Comparison of ENCODE assay signal across 8 cellular contexts in genomic region chr4:101019941-101020401, GRCh38.
DNase-seq lines count a peak whose midpoint lies in the region; ATAC-seq, FAIRE-seq and TF ChIP-seq lines count a peak whose summit lies in the region.

No MANE protein-coding gene starts in this region.

- FAIRE-seq in RCC 7860 (lab: Jason Lieb, UNC) (no peak), kidney (lab: Jason Lieb, UNC) (peak; percentile 6)

- no peaks in the 10 kb centered on the region for H3K27me3 ChIP-seq in thyroid gland

- DNase-seq in RCC 7860 (ENCODE audit: low spot score): peak; percentile 8
- no peak for DNase-seq in kidney
- no peak for DNase-seq in NCI-H526 treated with DMSO at 0.1 percent for 48 hours (lab: John Stamatoyannopoulos, UW)
- no peak for DNase-seq in thyroid gland
- DNase-seq in nucleus accumbens (lab: John Stamatoyannopoulos, UW): no peak
- DNase-seq in HK-2 (ENCODE audit: unreplicated experiment): no peak

- TF ChIP-seq POLR2A in thyroid gland (IDR thresholded peaks at IDR 0.05): no peak

- ATAC-seq in GM18909 (IDR thresholded peaks at IDR 0.05; ENCODE audit: poor library complexity, unreplicated experiment) (peak; percentile 69), HG02642 (IDR thresholded peaks at IDR 0.05; ENCODE audit: poor library complexity, unreplicated experiment) (peak; percentile 60)

- H3K4me1 ChIP-seq in kidney (ENCODE audit: control insufficient read depth in 1 of 2, insufficient read depth in 1 of 2, low read depth in 1 of 2, low read length in 2 of 2): peaks cover 0 to 4% of the 10 kb centered on the region in 2 donors
- no peaks in the 10 kb centered on the region for H3K4me1 ChIP-seq in thyroid gland

- intact Hi-C loops in kidney (cut with DNase I): no loop called here
- intact Hi-C loops in thyroid gland (cut with DNase I): no loop called here

- no peaks in the 10 kb centered on the region for H3K36me3 ChIP-seq in kidney (ENCODE audit: control insufficient read depth in 1 of 2, insufficient read depth in 2 of 2, low read length in 2 of 2)
- no peaks in the 10 kb centered on the region for H3K36me3 ChIP-seq in thyroid gland

- H3K4me3 ChIP-seq in kidney (ENCODE audit: low read length in 2 of 2) (no peak overlapping the region), thyroid gland (replicated peaks in 1 of 3) (no peak overlapping the region)

- no peaks in the 10 kb centered on the region for H3K9me3 ChIP-seq in kidney (ENCODE audit: control insufficient read depth in 1 of 2, low read length in 2 of 2)
- H3K9me3 ChIP-seq in thyroid gland: no peaks in the 10 kb centered on the region

- WGBS in thyroid gland, 2 donors: 80 to 83% methylated on average over 1 of the region's 1 CpG

- H3K9ac ChIP-seq in kidney (ENCODE audit: low read length in 2 of 2): no peak overlapping the region

- H3K27ac ChIP-seq in kidney (ENCODE audit: low read depth in 2 of 2, low read length in 2 of 2) (no peak overlapping the region), thyroid gland (no peak overlapping the region)

- TF ChIP-seq CTCF in kidney (IDR thresholded peaks at IDR 0.05; ENCODE audit: borderline replicate concordance, extremely low read depth, insufficient read depth) (no peak), thyroid gland (IDR thresholded peaks at IDR 0.05) (no peak)
